ENCODE assay signal across 12 cellular contexts in the genomic region with DNA sequence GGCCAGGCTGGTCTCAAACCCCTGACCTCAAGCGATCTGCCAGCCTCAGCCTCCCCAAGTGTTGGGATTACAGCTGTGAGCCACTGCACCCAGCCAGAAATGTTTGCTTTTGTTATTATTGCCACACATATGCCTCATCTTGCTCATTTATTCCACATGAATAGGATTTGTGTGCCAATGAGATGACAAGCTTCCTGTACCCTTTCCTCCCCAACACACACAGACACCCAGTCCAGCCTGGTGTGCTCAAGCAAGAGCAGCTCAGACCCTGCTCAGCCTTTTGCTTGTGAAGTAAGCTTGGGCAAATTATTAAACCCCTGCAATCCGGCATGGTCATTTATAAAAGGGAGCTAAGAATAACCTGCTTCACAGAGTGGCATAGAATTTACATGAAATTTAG.
A peak's percentile ranks its signal among the peaks of the same experiment; 100 is the strongest.
DNase-seq lines count a peak whose midpoint lies in the region; ATAC-seq lines count a peak whose summit lies in the region.
"Had no signal": no experiment of that assay in that cellular context is flagged by ENCODE, and none has a peak within 500 bp of the region (broad histone marks: within the 10 kb centered on the region; RNA-seq: fewer than 3 reads in every experiment).

No MANE protein-coding gene starts in this region.

- H3K4me1 ChIP-seq in skeletal muscle satellite cell (ENCODE audit: control insufficient read depth, insufficient read depth, low read length): peaks cover 30% of the 10 kb centered on the region
- H3K4me1 ChIP-seq: parathyroid adenoma had no signal

- H3K36me3 ChIP-seq in skeletal muscle satellite cell (ENCODE audit: insufficient read depth, low read length): no peaks in the 10 kb centered on the region

- no peak overlapping the region for H3K4me2 ChIP-seq in skeletal muscle satellite cell (ENCODE audit: low read length)

- no peaks in the 10 kb centered on the region for H3K27me3 ChIP-seq in skeletal muscle satellite cell (ENCODE audit: control insufficient read depth, insufficient read depth, low read length)

- H3K9ac ChIP-seq in skeletal muscle satellite cell (ENCODE audit: low read depth, low read length): peak overlapping the region; percentile 67
- H3K9ac ChIP-seq: parathyroid adenoma had no signal

- H3K4me3 ChIP-seq in skeletal muscle satellite cell (ENCODE audit: low read length): no peak overlapping the region

- no peaks in the 10 kb centered on the region for H3K9me3 ChIP-seq in skeletal muscle satellite cell (replicated peaks; ENCODE audit: low read length)

- no peak for ATAC-seq in HG02623 (IDR thresholded peaks at IDR 0.05; ENCODE audit: unreplicated experiment)

- DNase-seq in NCI-H748 (lab: John Stamatoyannopoulos, UW; ENCODE audit: unreplicated experiment) (peak; percentile 73), NCI-H748 treated with DMSO at 0.1 percent for 48 hours (lab: John Stamatoyannopoulos, UW) (no peak), NCI-H774 (lab: John Stamatoyannopoulos, UW) (peak; percentile 60), fibroblast of gingiva (ENCODE audit: low read depth) (peak; percentile 95), medulla oblongata (ENCODE audit: extremely low spot score) (no peak)
- DNase-seq in activated T-cell treated with anti-CD3 and anti-CD28 coated beads, Interleukin-2, amount 50 U/mL, for 48 hours: no peak
- DNase-seq: activated CD8-positive, alpha-beta memory T cell treated with anti-CD3 and anti-CD28 coated beads for 24 hours; H9; SIG-M5 had no signal

Comparison
In these comparisons a context has a peak if more than half of its experiments do, and no peak if none do; other contexts are left out.
1. DNase-seq: peak in NCI-H748 (single experiment), NCI-H774 (single experiment) and fibroblast of gingiva (single experiment); none in NCI-H748 treated with DMSO at 0.1 percent for 48 hours (single experiment), medulla oblongata (single experiment) and activated T-cell treated with anti-CD3 and anti-CD28 coated beads, Interleukin-2, amount 50 U/mL, for 48 hours (0 of 2).